ENCODE assay signal across 8 cellular contexts in genomic region chr1:68346192-68346808, GRCh38.
A peak's percentile ranks its signal among the peaks of the same experiment; 100 is the strongest.
DNase-seq lines count a peak whose midpoint lies in the region; ATAC-seq and TF ChIP-seq lines count a peak whose summit lies in the region.

No MANE protein-coding gene starts in this region.

- H3K36me3 ChIP-seq in colonic mucosa: no peaks in the 10 kb centered on the region
- no peaks in the 10 kb centered on the region for H3K36me3 ChIP-seq in parathyroid adenoma (ENCODE audit: control insufficient read depth, insufficient read depth, low read length)

- no peaks in the 10 kb centered on the region for H3K9me3 Mint-ChIP-seq in activated naive CD8-positive, alpha-beta T cell treated with anti-CD3 and anti-CD28 coated beads for 36 hours

- H2AFZ ChIP-seq in parathyroid adenoma: no peak overlapping the region

- DNase-seq in GM12865 (ENCODE audit: low read depth) (peak; percentile 22), NCI-H2029 (lab: John Stamatoyannopoulos, UW) (peak; percentile 11), colonic mucosa (no peak), middle frontal gyrus (ENCODE audit: extremely low spot score, low spot score) (no peak)
- no peak for DNase-seq in activated naive CD8-positive, alpha-beta T cell treated with anti-CD3 and anti-CD28 coated beads for 36 hours
- no peak for DNase-seq in stimulated activated CD8-positive, alpha-beta memory T cell treated with anti-CD3 and anti-CD28 coated beads, Interleukin-4, amount 100 ng/mL, for 48 hours

- peaks cover 11% of the 10 kb centered on the region for H3K27me3 Mint-ChIP-seq in activated naive CD8-positive, alpha-beta T cell treated with anti-CD3 and anti-CD28 coated beads for 36 hours

- ATAC-seq in HG03571 (IDR thresholded peaks at IDR 0.05; ENCODE audit: unreplicated experiment): no peak

- no peaks in the 10 kb centered on the region for H3K4me1 Mint-ChIP-seq in activated naive CD8-positive, alpha-beta T cell treated with anti-CD3 and anti-CD28 coated beads for 36 hours

- no peaks in the 10 kb centered on the region for H3K79me2 ChIP-seq in parathyroid adenoma

- no peak overlapping the region for H3K27ac ChIP-seq in colonic mucosa
- H3K27ac ChIP-seq in parathyroid adenoma: no peak overlapping the region

- intact Hi-C loops in colonic mucosa (cut with DNase I): loop anchor here (10.0 kb wide), 1 partner anchor 581 kb away; no protein-coding TSS in a partner anchor

- TF ChIP-seq CTCF in GM12865 (IDR thresholded peaks at IDR 0.05; ENCODE audit: insufficient read depth, low read depth, low read length, missing control alignments) (peak; percentile 27), colonic mucosa (IDR thresholded peaks at IDR 0.05) (peak; percentile 45), parathyroid adenoma (IDR thresholded peaks at IDR 0.05) (peak; percentile 14)

- H3K27me3 ChIP-seq in colonic mucosa (no peaks in the 10 kb centered on the region), parathyroid adenoma (ENCODE audit: control insufficient read depth, insufficient read depth, low read length) (no peaks in the 10 kb centered on the region)

- H3K9me3 ChIP-seq in colonic mucosa (no peaks in the 10 kb centered on the region), parathyroid adenoma (ENCODE audit: control insufficient read depth, low read length) (no peaks in the 10 kb centered on the region)

- no peak overlapping the region for H3K9ac ChIP-seq in colonic mucosa (ENCODE audit: low read depth in 2 of 2, low read length in 2 of 2)
- no peak overlapping the region for H3K9ac ChIP-seq in parathyroid adenoma

- no peaks in the 10 kb centered on the region for H3K4me1 ChIP-seq in colonic mucosa
- no peaks in the 10 kb centered on the region for H3K4me1 ChIP-seq in parathyroid adenoma

- H3K4me3 Mint-ChIP-seq in activated naive CD8-positive, alpha-beta T cell treated with anti-CD3 and anti-CD28 coated beads for 36 hours: no peak overlapping the region

- no peak overlapping the region for H3K4me3 ChIP-seq in GM12865 (ENCODE audit: low read depth, low read length)
- H3K4me3 ChIP-seq in colonic mucosa: no peak overlapping the region
- no peak overlapping the region for H3K4me3 ChIP-seq in parathyroid adenoma (ENCODE audit: low read depth, low read length)

- H3K27ac Mint-ChIP-seq in activated naive CD8-positive, alpha-beta T cell treated with anti-CD3 and anti-CD28 coated beads for 36 hours: no peak overlapping the region

- no peak overlapping the region for H3K4me2 ChIP-seq in parathyroid adenoma (ENCODE audit: low read length)

- H3K36me3 Mint-ChIP-seq in activated naive CD8-positive, alpha-beta T cell treated with anti-CD3 and anti-CD28 coated beads for 36 hours: no peaks in the 10 kb centered on the region

Comparison
In these comparisons a context has a peak if more than half of its experiments do, and no peak if none do; other contexts are left out.
1. DNase-seq: peak in GM12865 (single experiment) and NCI-H2029 (single experiment); none in colonic mucosa (single experiment), middle frontal gyrus (single experiment), activated naive CD8-positive, alpha-beta T cell treated with anti-CD3 and anti-CD28 coated beads for 36 hours (single experiment) and stimulated activated CD8-positive, alpha-beta memory T cell treated with anti-CD3 and anti-CD28 coated beads, Interleukin-4, amount 100 ng/mL, for 48 hours (single experiment).
2. Peak in every context shown above with its lines, with median percentiles within 50 percentile points of each other: CTCF ChIP-seq.